In the genomic region with DNA sequence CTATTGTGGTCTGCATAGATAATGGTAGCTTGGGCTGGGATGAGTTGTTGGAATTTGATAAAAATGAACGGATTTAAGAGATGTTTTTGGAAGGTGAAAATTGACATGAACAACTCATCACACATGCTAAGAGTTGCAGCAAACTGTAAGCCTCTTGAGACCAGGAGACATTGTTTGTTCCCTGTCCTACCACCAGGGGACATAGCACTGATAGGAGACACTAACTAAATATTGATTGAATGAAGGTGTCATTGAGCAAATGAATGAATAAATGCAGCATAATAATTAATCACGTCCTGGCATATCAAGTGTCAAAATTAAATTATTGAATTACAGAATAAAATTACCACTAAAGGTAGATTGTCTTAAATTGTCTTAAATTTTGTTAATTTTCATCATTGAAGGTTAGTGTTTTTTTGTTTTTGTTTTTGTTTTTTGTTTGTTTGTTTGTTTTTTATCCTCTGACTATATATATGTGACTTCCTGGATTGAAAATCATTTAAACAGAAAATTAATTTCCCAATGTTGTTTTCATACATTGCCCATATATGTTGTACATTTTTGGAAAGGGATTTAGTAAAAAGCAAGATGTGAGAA, we compare ENCODE assay signal across 8 cellular contexts.
DNase-seq lines count a peak whose midpoint lies in the region; ATAC-seq, FAIRE-seq and TF ChIP-seq lines count a peak whose summit lies in the region.

No MANE protein-coding gene starts in this region.

- no peaks in the 10 kb centered on the region for H3K27me3 ChIP-seq in ACC112 (ENCODE audit: insufficient read depth, low read length)

- peak; percentile 27 for FAIRE-seq in GM12892 (lab: Jason Lieb, UNC)

- DNase-seq in GM12892 (ENCODE audit: insufficient read length) (no peak), SK-N-MC (ENCODE audit: low read depth, low spot score) (no peak), germinal center (ENCODE audit: low spot score) (peak; percentile 22), NCI-H510A treated with DMSO at 0.1 percent for 48 hours (lab: John Stamatoyannopoulos, UW) (no peak), DMS79 treated with DMSO at 0.1 percent for 48 hours (lab: John Stamatoyannopoulos, UW) (no peak)

- H3K36me3 ChIP-seq in ACC112 (ENCODE audit: insufficient read depth, low read length) (peaks cover 4% of the 10 kb centered on the region), SK-N-MC (ENCODE audit: insufficient read depth, low read length) (no peaks in the 10 kb centered on the region; the same call in 1 of the 2 replicates)

- H3K4me3 ChIP-seq in ACC112 (ENCODE audit: low read depth, low read length) (no peak overlapping the region), SK-N-MC (no peak overlapping the region)

- H3K9me3 ChIP-seq in SK-N-MC (ENCODE audit: low read depth, low read length): no peaks in the 10 kb centered on the region

- peaks cover 56% of the 10 kb centered on the region for H3K4me1 ChIP-seq in ACC112 (ENCODE audit: control insufficient read depth, insufficient read depth, low read length, unreplicated experiment)

- H3K27ac ChIP-seq in ACC112 (ENCODE audit: low read depth, low read length): peak overlapping the region; percentile 77
- peak overlapping the region; percentile 74; the same call in 1 of the 2 replicates for H3K27ac ChIP-seq in SK-N-MC

- ATAC-seq in HG02973 (IDR thresholded peaks at IDR 0.05; ENCODE audit: unreplicated experiment): no peak
- no peak for ATAC-seq in GM18520 (IDR thresholded peaks at IDR 0.05; ENCODE audit: unreplicated experiment)

- H2AFZ ChIP-seq in ACC112 (ENCODE audit: low read length, unreplicated experiment): no peak overlapping the region

- TF ChIP-seq POLR2A in GM12892 (IDR thresholded peaks at IDR 0.05; ENCODE audit: low read depth, low read length): no peak

- peaks cover 10% of the 10 kb centered on the region for H3K79me2 ChIP-seq in ACC112 (ENCODE audit: control insufficient read depth, insufficient read depth, low read length, unreplicated experiment)

- no peak overlapping the region for H3K9ac ChIP-seq in SK-N-MC (ENCODE audit: insufficient read length)
